Comparison of ENCODE assay signal across 8 cellular contexts in the genomic region with DNA sequence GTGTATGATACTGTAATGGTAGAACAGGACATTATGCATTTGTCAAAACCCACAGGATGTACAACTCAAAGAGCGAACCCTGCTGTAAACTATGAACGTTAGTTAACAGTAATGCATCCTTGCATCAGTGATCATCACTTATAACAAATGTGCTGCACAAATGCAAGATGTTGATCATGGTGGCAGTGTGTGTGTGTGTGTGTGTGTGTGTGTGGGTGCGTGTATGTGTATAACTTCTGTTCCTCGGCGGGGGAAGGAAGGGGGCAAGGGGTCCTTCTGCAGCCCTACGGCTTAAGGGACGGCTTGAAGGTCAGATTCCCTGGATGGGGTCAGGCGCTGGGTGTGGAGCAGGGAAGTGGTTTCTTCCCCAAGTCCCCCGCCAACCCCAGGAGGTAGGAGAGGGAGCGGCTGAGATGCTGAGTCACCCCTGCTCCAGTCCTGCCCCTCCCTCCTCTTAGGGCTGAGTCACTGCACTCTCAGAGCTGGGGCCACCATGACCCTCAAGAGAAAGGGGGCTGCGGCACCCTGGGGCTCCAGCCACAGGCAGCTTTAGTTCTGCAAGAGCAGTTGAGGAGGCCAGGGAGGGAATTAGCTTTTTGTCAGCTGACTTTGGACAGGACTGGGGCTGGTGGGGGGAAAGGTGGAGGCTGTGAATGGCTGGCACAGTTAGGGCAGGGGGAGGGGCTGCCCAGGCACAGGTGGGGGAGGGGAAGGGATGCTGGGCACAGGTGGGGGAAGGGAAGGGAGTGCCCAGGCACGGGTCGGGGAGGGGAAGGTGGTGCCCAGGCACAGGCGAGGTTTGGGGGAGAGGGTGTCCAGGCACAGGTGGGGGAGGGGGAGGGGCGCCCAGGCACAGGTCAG. TPM values are rescaled to one million over a fixed set of nuclear protein-coding genes. Genes with fewer than 3 reads are reported as not detected.
A peak's percentile ranks its signal among the peaks of the same experiment; 100 is the strongest.
DNase-seq lines count a peak whose midpoint lies in the region; ATAC-seq and FAIRE-seq lines count a peak whose summit lies in the region.

No MANE protein-coding gene starts in this region.

- 9 to 14% (median 12%) methylated on average over 11 to 15 of the region's 15 CpGs for WGBS in small intestine, 3 donors

- intact Hi-C loops in left cardiac atrium (cut with DNase I) = no loop called here

- peak overlapping the region in 1 of 2 donors; percentile 56 for H3K27ac ChIP-seq in small intestine (ENCODE audit: low read depth in 1 of 2, low read length in 1 of 2)

- no peaks in the 10 kb centered on the region for H3K27me3 ChIP-seq in small intestine (ENCODE audit: control insufficient read depth in 2 of 2, insufficient read depth in 2 of 2, low read length in 2 of 2)

- peaks cover 17% of the 10 kb centered on the region for H3K4me1 Mint-ChIP-seq in activated naive CD4-positive, alpha-beta T cell treated with anti-CD3 and anti-CD28 coated beads, Interleukin-2, amount 10 ng/mL, durations not matched to agents 7 days and 5 days

- no peaks in the 10 kb centered on the region for H3K36me3 Mint-ChIP-seq in activated naive CD4-positive, alpha-beta T cell treated with anti-CD3 and anti-CD28 coated beads, Interleukin-2, amount 10 ng/mL, durations not matched to agents 7 days and 5 days

- peak; percentile 78 to 95 for ATAC-seq in left cardiac atrium
- no peak for ATAC-seq in GM19467 (IDR thresholded peaks at IDR 0.05; ENCODE audit: unreplicated experiment)
- ATAC-seq in GM19035 (IDR thresholded peaks at IDR 0.05; ENCODE audit: unreplicated experiment) = no peak
- ATAC-seq in HG03469 (IDR thresholded peaks at IDR 0.05; ENCODE audit: unreplicated experiment) = no peak

- H3K4me1 ChIP-seq in small intestine (ENCODE audit: control insufficient read depth in 2 of 2, insufficient read depth in 1 of 2, low read depth in 1 of 2, low read length in 1 of 2) = peaks cover 3 to 14% of the 10 kb centered on the region in 2 donors

- DNase-seq in HCEC 1CT (peak; percentile 90), RCC 7860 (ENCODE audit: low spot score) (peak; percentile 93), left cardiac atrium (peak; percentile 70), small intestine (peak; percentile 81)
- peak; percentile 56 for DNase-seq in activated naive CD4-positive, alpha-beta T cell treated with anti-CD3 and anti-CD28 coated beads, Interleukin-2, amount 10 ng/mL, durations not matched to agents 7 days and 5 days

- no peaks in the 10 kb centered on the region for H3K9me3 Mint-ChIP-seq in activated naive CD4-positive, alpha-beta T cell treated with anti-CD3 and anti-CD28 coated beads, Interleukin-2, amount 10 ng/mL, durations not matched to agents 7 days and 5 days

- no peak overlapping the region for H3K27ac Mint-ChIP-seq in activated naive CD4-positive, alpha-beta T cell treated with anti-CD3 and anti-CD28 coated beads, Interleukin-2, amount 10 ng/mL, durations not matched to agents 7 days and 5 days

- no peak overlapping the region for H3K4me3 Mint-ChIP-seq in activated naive CD4-positive, alpha-beta T cell treated with anti-CD3 and anti-CD28 coated beads, Interleukin-2, amount 10 ng/mL, durations not matched to agents 7 days and 5 days

- peak overlapping the region in 1 of 2 donors; percentile 10 for H3K4me3 ChIP-seq in small intestine (ENCODE audit: low read depth in 1 of 2, low read length in 2 of 2)

- CTCF ChIA-PET in activated naive CD4-positive, alpha-beta T cell treated with anti-CD3 and anti-CD28 coated beads, Interleukin-2, amount 10 ng/mL, durations not matched to agents 7 days and 5 days (lab: Charles Lee) = interaction anchor here (0.8 to 2.2 kb wide), 7 partner anchors 8 to 79 kb away, joined by 3 to 14 read pairs (median 5); a partner anchor contains a TSS

- peaks cover 35% of the 10 kb centered on the region for H3K27me3 Mint-ChIP-seq in activated naive CD4-positive, alpha-beta T cell treated with anti-CD3 and anti-CD28 coated beads, Interleukin-2, amount 10 ng/mL, durations not matched to agents 7 days and 5 days

- FAIRE-seq in RCC 7860 (lab: Jason Lieb, UNC) (peak; percentile 90), small intestine (lab: Jason Lieb, UNC) (no peak)

- H3K36me3 ChIP-seq in small intestine (ENCODE audit: control insufficient read depth in 2 of 2, insufficient read depth in 2 of 2, low read length in 2 of 2) = no peaks in the 10 kb centered on the region

- no peaks in the 10 kb centered on the region for H3K9me3 ChIP-seq in small intestine (ENCODE audit: control insufficient read depth, low read depth)

RNA-seq across cellular contexts. Expression of a gene that starts 8.8 kb away (rescaled TPM):
- 100 to 1,000 TPM; 635 to 667 TPM for total RNA-seq in left cardiac atrium
- 100 to 1,000 TPM; 537 to 799 (median 563) TPM for polyA plus RNA-seq in small intestine

RNA-seq across cellular contexts. Expression of a gene that starts 22.1 kb away (rescaled TPM):
- under 1 TPM; 0.27 to 0.76 TPM for total RNA-seq in left cardiac atrium
- under 1 TPM in 2 of 3 donors, not detected in 1; 0.43 to 0.54 TPM for polyA plus RNA-seq in small intestine

Comparison
In these comparisons a context has a peak if more than half of its experiments do, and no peak if none do; other contexts are left out.
1. ATAC-seq: peak in left cardiac atrium (2 of 2); none in GM19467 (single experiment), GM19035 (single experiment) and HG03469 (single experiment).
2. Peak in every context shown above with its lines, with median percentiles within 50 percentile points of each other: DNase-seq.